25 cellular contexts compared by ENCODE assay signal in the genomic region with DNA sequence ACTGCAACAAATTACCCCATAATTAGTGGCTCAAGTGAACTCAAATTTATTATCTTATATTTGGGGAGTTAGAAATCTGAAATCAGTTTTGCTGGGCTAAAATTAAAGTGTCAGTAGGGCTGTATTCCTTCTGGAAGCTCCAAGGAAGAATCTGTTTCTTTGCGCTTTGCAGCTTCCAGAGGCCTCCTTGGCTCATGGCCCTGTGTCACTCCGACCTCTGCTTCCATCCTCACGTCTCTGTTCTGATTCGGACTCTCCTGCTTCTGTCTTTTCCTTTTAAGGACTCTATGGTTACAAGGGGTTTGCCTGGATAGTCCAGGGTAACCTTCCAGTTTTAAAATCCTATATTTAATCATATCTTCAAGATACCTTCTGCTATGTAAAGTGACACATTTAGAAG.
DNase-seq lines count a peak whose midpoint lies in the region; FAIRE-seq and TF ChIP-seq lines count a peak whose summit lies in the region.
"Had no signal": no experiment of that assay in that cellular context is flagged by ENCODE, and none has a peak within 500 bp of the region (broad histone marks: within the 10 kb centered on the region; RNA-seq: fewer than 3 reads in every experiment).

No MANE protein-coding gene starts in this region.

- H4K20me1 ChIP-seq in Karpas-422 (ENCODE audit: insufficient read depth, low read depth, low read length) = no peaks in the 10 kb centered on the region
- H4K20me1 ChIP-seq: BLaER1 treated with 17β-estradiol and CSF1 and Interleukin-3, amounts not matched to agents 10 nM and 100 nM had no signal

- H3K4me1 ChIP-seq in testis = no peaks in the 10 kb centered on the region
- no peaks in the 10 kb centered on the region for H3K4me1 ChIP-seq in Karpas-422 (ENCODE audit: low read length)
- H3K4me1 ChIP-seq: A549; BLaER1 treated with 17β-estradiol and CSF1 and Interleukin-3, amounts not matched to agents 10 nM and 100 nM; Caco-2 had no signal

- intact Hi-C loops in testis (cut with DNase I; ENCODE audit: low total_unique reads) = no loop called here

- no peak overlapping the region for H2AFZ ChIP-seq in Karpas-422 (ENCODE audit: low read length)

- no peak overlapping the region for H3K4me2 ChIP-seq in Karpas-422 (ENCODE audit: low read depth, low read length, poor library complexity, severe bottlenecking)
- H3K4me2 ChIP-seq: A549; BLaER1 treated with 17β-estradiol and CSF1 and Interleukin-3, amounts not matched to agents 10 nM and 100 nM had no signal

- H3K79me2 ChIP-seq in Karpas-422 (ENCODE audit: low read length) = no peaks in the 10 kb centered on the region

- no peaks in the 10 kb centered on the region for H3K27me3 ChIP-seq in testis
- no peaks in the 10 kb centered on the region for H3K27me3 ChIP-seq in Karpas-422 (ENCODE audit: low read length)
- H3K27me3 ChIP-seq: BLaER1 treated with 17β-estradiol and CSF1 and Interleukin-3, amounts not matched to agents 10 nM and 100 nM had no signal

- TF ChIP-seq POLR2A in testis (IDR thresholded peaks at IDR 0.05) = no peak

- H3K27ac ChIP-seq in testis = no peak overlapping the region
- no peak overlapping the region for H3K27ac ChIP-seq in Karpas-422 (ENCODE audit: low read length)
- H3K27ac ChIP-seq: 22Rv1; A549; BLaER1 treated with 17β-estradiol and CSF1 and Interleukin-3, amounts not matched to agents 10 nM and 100 nM; C4-2B had no signal

- H3K4me3 ChIP-seq in testis (no peak overlapping the region), Karpas-422 (ENCODE audit: low read length) (no peak overlapping the region)
- H3K4me3 ChIP-seq: A549; BLaER1 treated with 17β-estradiol and CSF1 and Interleukin-3, amounts not matched to agents 10 nM and 100 nM had no signal

- H3K36me3 ChIP-seq in testis (ENCODE audit: low read depth, missing control alignments) (no peaks in the 10 kb centered on the region), Karpas-422 (ENCODE audit: insufficient read depth, low read length) (no peaks in the 10 kb centered on the region)
- H3K36me3 ChIP-seq: BLaER1 treated with 17β-estradiol and CSF1 and Interleukin-3, amounts not matched to agents 10 nM and 100 nM had no signal

- DNase-seq in G401 (ENCODE audit: low spot score) (peak; percentile 74), testis (peak; percentile 19), Karpas-422 (no peak), DMS 273 treated with DMSO at 0.1 percent for 48 hours (lab: John Stamatoyannopoulos, UW) (no peak)
- no peak for DNase-seq in NK-92 treated with Interleukin-12 subunit alpha and Interleukin-12 subunit beta, amount 100 ng/mL, for 24 hours (lab: John Stamatoyannopoulos, UW)
- DNase-seq: AML-193; Caco-2; Calu3; CD4-positive, alpha-beta T cell; CD8-positive, alpha-beta T cell; DMS153; DMS53; DMS79; DND-41; EL; GF-D8 had no signal

- FAIRE-seq in endometrium (lab: Jason Lieb, UNC) = peak; percentile 84
- FAIRE-seq: D721Med, G401.6, GM12891, GM19239 had no signal

- TF ChIP-seq CTCF in testis (IDR thresholded peaks at IDR 0.05) = no peak

- in situ Hi-C loops in G401 (cut with HindIII; ENCODE audit: low sequenced_read_pairs) = no loop called here

- H3K9ac ChIP-seq in Karpas-422 (ENCODE audit: low read length) = no peak overlapping the region
- H3K9ac ChIP-seq: BLaER1 treated with 17β-estradiol and CSF1 and Interleukin-3, amounts not matched to agents 10 nM and 100 nM had no signal

- H3K9me3 ChIP-seq in testis (no peaks in the 10 kb centered on the region), Karpas-422 (ENCODE audit: low read length) (no peaks in the 10 kb centered on the region; the same call in 1 of the 2 replicates)
- H3K9me3 ChIP-seq: A549; BLaER1 treated with 17β-estradiol and CSF1 and Interleukin-3, amounts not matched to agents 10 nM and 100 nM; Caco-2 had no signal

- no peaks in the 10 kb centered on the region for H3K9me2 ChIP-seq in Karpas-422 (replicated peaks; ENCODE audit: insufficient read depth, low read length)

- WGBS in testis, 2 donors = 34 to 38% methylated on average over 4 of the region's 4 CpGs

Comparison
In these comparisons a context has a peak if more than half of its experiments do, and no peak if none do; other contexts are left out.
1. DNase-seq: peak in G401 (single experiment) and testis (single experiment); none in Karpas-422 (single experiment), DMS 273 treated with DMSO at 0.1 percent for 48 hours (single experiment) and NK-92 treated with Interleukin-12 subunit alpha and Interleukin-12 subunit beta, amount 100 ng/mL, for 24 hours (single experiment).